ENCODE assay signal across 8 cellular contexts in the genomic region with DNA sequence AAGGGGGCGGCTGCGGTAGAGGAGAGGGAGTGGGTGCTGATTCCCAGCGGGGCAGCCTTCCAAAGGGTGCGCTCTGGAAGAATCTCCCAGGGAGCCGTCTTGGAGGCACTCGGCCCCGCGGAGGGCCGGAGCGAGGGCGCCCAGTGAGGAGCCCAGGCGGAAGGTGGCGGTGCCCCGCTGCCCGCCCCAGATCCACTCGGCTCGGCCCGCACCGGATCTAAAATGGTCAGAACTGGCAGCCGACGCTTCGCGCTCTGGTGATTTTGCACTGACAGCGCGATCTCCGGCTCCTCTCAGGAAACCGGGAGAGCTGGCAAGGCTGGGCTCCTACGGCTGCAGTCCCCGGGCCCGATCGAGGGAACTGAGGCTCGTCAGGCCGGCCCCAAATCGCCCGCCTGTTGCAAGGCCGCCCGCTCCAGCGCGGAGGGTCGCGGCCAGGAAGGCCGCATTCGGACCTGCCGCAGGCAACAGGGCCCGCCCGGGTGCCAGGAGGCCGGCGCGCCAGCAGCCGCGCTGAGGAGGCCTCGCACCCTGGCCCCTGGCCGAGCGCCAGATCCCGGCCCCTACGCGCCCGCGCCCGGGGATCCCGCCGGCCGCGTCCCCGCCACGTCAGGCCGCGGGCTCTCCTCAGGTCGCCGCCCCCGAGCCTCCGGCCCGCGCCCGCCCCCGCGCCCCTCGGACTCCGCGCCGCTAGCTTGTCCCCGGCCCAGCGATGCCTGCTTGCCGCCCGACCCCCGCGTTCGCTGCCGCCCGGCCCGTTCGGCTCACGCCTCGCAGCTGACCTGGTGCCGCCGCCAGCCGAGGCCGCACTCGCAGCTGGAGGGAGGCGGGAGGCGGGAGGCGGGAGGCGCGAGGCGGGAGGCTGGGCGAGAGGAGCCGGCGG. TPM values are rescaled to one million over a fixed set of nuclear protein-coding genes. Genes with fewer than 3 reads are reported as not detected.
DNase-seq lines count a peak whose midpoint lies in the region; ATAC-seq and TF ChIP-seq lines count a peak whose summit lies in the region.

Gene KLHL22, minus strand, starts transcription at position 818 of the 883 bp plus-strand sequence. CDS start 6,584 bp downstream, outside the sequence.

- peak within 1 kb of the TSS; percentile 89 for H2AFZ ChIP-seq in mammary epithelial cell (ENCODE audit: low read depth, low read length)

- no TSS peak for BruUV-seq in mammary epithelial cell (replicated peaks; lab: Mats Ljungman, UMichigan)

- DNase-seq in RPMI7951 (ENCODE audit: low read depth) (peak; percentile 39), mammary epithelial cell (peak; percentile 37), immature natural killer cell (peak; percentile 34 to 45 (median 39)), skeletal muscle cell (ENCODE audit: low read depth) (no peak), NCI-H1694 (lab: John Stamatoyannopoulos, UW) (no peak)

- CTCF ChIA-PET in mammary epithelial cell (lab: Charles Lee; ENCODE audit: low non-redundant PET), result interaction anchor here (0.6 kb wide), 1 partner anchor 37 kb away, joined by 8 read pairs; no protein-coding TSS in a partner anchor

- H3K9me3 ChIP-seq in mammary epithelial cell (replicated peaks; ENCODE audit: insufficient read depth, low read length), result no peaks in the 10 kb centered on the region

- H3K79me2 ChIP-seq in mammary epithelial cell (ENCODE audit: insufficient read depth, low read length), result peaks cover 30% of the 10 kb centered on the region

- no peaks in the 10 kb centered on the region for H3K27me3 ChIP-seq in mammary epithelial cell (ENCODE audit: insufficient read depth, low read length)

- H3K9me3 Mint-ChIP-seq in immature natural killer cell, result no peaks in the 10 kb centered on the region

- in situ Hi-C loops in mammary epithelial cell (cut with MboI; ENCODE audit: low sequenced_read_pairs in 2 of 2), result no loop called here

- H3K27ac ChIP-seq in C4-2B (peak within 1 kb of the TSS; percentile 75), mammary epithelial cell (ENCODE audit: insufficient read depth, low read depth, low read length) (peak within 1 kb of the TSS; percentile 77)

- peak within 1 kb of the TSS; percentile 75 for H3K9ac ChIP-seq in mammary epithelial cell (ENCODE audit: insufficient read depth, low read length)

- peak within 1 kb of the TSS; percentile 87 to 95 (median 95) for H3K4me3 Mint-ChIP-seq in immature natural killer cell

- H3K4me1 Mint-ChIP-seq in immature natural killer cell, result peaks cover 25 to 30% of the 10 kb centered on the region in 2 donors

- H3K36me3 Mint-ChIP-seq in immature natural killer cell, result no peaks in the 10 kb centered on the region

- peaks cover 0 to 3% (median 0%) of the 10 kb centered on the region in 3 donors for H3K27me3 Mint-ChIP-seq in immature natural killer cell (ENCODE audit: low read depth in 3 of 3)

- peak within 1 kb of the TSS; percentile 63 to 72 (median 63) for H3K4me3 ChIP-seq in mammary epithelial cell (replicated peaks in 1 of 3; ENCODE audit: insufficient read depth in 1 of 3, low read depth in 2 of 3, low read length in 3 of 3)
- H3K4me3 ChIP-seq in skeletal muscle cell (ENCODE audit: low read depth, low read length), result peak within 1 kb of the TSS; percentile 71

- ATAC-seq in GM18909 (IDR thresholded peaks at IDR 0.05; ENCODE audit: poor library complexity, unreplicated experiment) (peak; percentile 44), HG03097 (IDR thresholded peaks at IDR 0.05; ENCODE audit: low FRiP score, unreplicated experiment) (peak; percentile 18)

- peaks cover 16% of the 10 kb centered on the region for H3K4me1 ChIP-seq in mammary epithelial cell (ENCODE audit: insufficient read depth, low read length)

- peak within 1 kb of the TSS; percentile 98 for H3K4me2 ChIP-seq in mammary epithelial cell (ENCODE audit: insufficient read depth, low read depth, low read length)

- dilution Hi-C loops in mammary epithelial cell (cut with HindIII; ENCODE audit: low sequenced_read_pairs), result no loop called here

- TF ChIP-seq CTCF in C4-2B (conservative IDR thresholded peaks at IDR 0.05), result no peak
- TF ChIP-seq CTCF in mammary epithelial cell (conservative IDR thresholded peaks at IDR 0.05 in 1 of 2, IDR thresholded peaks at IDR 0.05 in 1 of 2; ENCODE audit: extremely low read depth in 1 of 2, insufficient read depth in 1 of 2, low read depth in 1 of 2, low read length in 2 of 2), result no peak

- H3K36me3 ChIP-seq in mammary epithelial cell (ENCODE audit: insufficient read depth, low read length), result no peaks in the 10 kb centered on the region

- WGBS in mammary epithelial cell (ENCODE audit: low coverage, missing lambda C conversion rate), result 1% methylated on average over 19 of the region's 108 CpGs

- intact Hi-C loops in mammary epithelial cell (cut with micrococcal nuclease), result loop anchor here (2.0 to 5.0 kb wide), 2 partner anchors 14 to 207 kb away; no protein-coding TSS in a partner anchor

- no peaks in the 10 kb centered on the region for H4K20me1 ChIP-seq in mammary epithelial cell (ENCODE audit: insufficient read depth, low read length)

- H3K27ac Mint-ChIP-seq in immature natural killer cell, result peak within 1 kb of the TSS; percentile 88 to 98 (median 94)

RNA-seq across cellular contexts. Expression of gene KLHL22, which starts in this region (rescaled TPM):
- total RNA-seq in RPMI7951 (2014; rRNA removed; shearing (Covaris generic)), result 7.0 and 7.4 TPM in 2 replicates
- 10 to 100 TPM; 14.7 to 18.8 TPM for total RNA-seq in mammary epithelial cell
- 10.5 TPM for polyA plus RNA-seq in mammary epithelial cell
- 2.3 TPM for polyA minus RNA-seq in mammary epithelial cell
- 10 to 100 TPM; 12.8 to 26.3 (median 26.1) TPM for polyA plus RNA-seq in immature natural killer cell

Comparison
In these comparisons a context has a peak if more than half of its experiments do, and no peak if none do; other contexts are left out.
1. DNase-seq: peak in RPMI7951 (single experiment), mammary epithelial cell (single experiment) and immature natural killer cell (3 of 3); none in skeletal muscle cell (single experiment) and NCI-H1694 (single experiment).